15 cellular contexts compared by ENCODE assay signal in the genomic region with DNA sequence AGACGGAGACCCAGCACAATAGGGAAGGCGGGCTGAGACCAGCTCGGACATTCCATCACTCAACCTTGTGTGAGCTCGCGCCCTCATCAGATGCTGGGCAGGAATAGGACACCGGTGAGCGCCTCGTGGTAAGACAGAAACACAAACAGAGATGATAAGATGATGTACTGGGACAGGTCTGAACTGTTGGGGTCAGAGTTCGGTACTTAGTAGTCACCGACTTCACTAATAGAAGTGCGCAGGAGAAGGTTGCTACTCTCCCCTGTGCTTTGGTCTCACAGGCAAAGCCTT.
A peak's percentile ranks its signal among the peaks of the same experiment; 100 is the strongest.
DNase-seq lines count a peak whose midpoint lies in the region; ATAC-seq, FAIRE-seq and TF ChIP-seq lines count a peak whose summit lies in the region.
"Had no signal": no experiment of that assay in that cellular context is flagged by ENCODE, and none has a peak within 500 bp of the region (broad histone marks: within the 10 kb centered on the region; RNA-seq: fewer than 3 reads in every experiment).

No MANE protein-coding gene starts in this region.

- H3K27me3 Mint-ChIP-seq in Caco-2 (ENCODE audit: insufficient read depth, unreplicated experiment) (peaks cover 22% of the 10 kb centered on the region), neural crest cell (ENCODE audit: low read depth) (peaks cover 73% of the 10 kb centered on the region)

- H3K9me3 ChIP-seq in Caco-2 (no peaks in the 10 kb centered on the region), Panc1 (ENCODE audit: control insufficient read depth, insufficient read depth, low read depth, low read length) (no peaks in the 10 kb centered on the region)

- POLR2A ChIA-PET in Caco-2 (lab: Charles Lee) = no interaction called here
- POLR2A ChIA-PET in Panc1 (lab: Charles Lee) = interaction anchor here (0.7 kb wide), 1 partner anchor 13 kb away, joined by 3 read pairs; no protein-coding TSS in a partner anchor

- H3K27ac Mint-ChIP-seq in Caco-2 (ENCODE audit: unreplicated experiment) = no peak overlapping the region
- no peak overlapping the region for H3K27ac Mint-ChIP-seq in neural crest cell (ENCODE audit: unreplicated experiment)
- H3K27ac Mint-ChIP-seq: activated naive CD4-positive, alpha-beta T cell treated with anti-CD3 and anti-CD28 coated beads, Interleukin-2, amount 10 ng/mL, durations not matched to agents 7 days and 5 days; CD4-positive, alpha-beta memory T cell had no signal

- H3K36me3 Mint-ChIP-seq in Caco-2 (ENCODE audit: insufficient read depth, unreplicated experiment) = no peaks in the 10 kb centered on the region
- H3K36me3 Mint-ChIP-seq in neural crest cell (ENCODE audit: low read depth) = no peaks in the 10 kb centered on the region
- H3K36me3 Mint-ChIP-seq: activated naive CD4-positive, alpha-beta T cell treated with anti-CD3 and anti-CD28 coated beads, Interleukin-2, amount 10 ng/mL, durations not matched to agents 7 days and 5 days; CD4-positive, alpha-beta memory T cell had no signal

- H3K9me3 Mint-ChIP-seq in Caco-2 (ENCODE audit: unreplicated experiment) = no peaks in the 10 kb centered on the region
- no peaks in the 10 kb centered on the region for H3K9me3 Mint-ChIP-seq in neural crest cell
- H3K9me3 Mint-ChIP-seq: activated naive CD4-positive, alpha-beta T cell treated with anti-CD3 and anti-CD28 coated beads, Interleukin-2, amount 10 ng/mL, durations not matched to agents 7 days and 5 days had no signal

- TF ChIP-seq CTCF in Caco-2 (IDR thresholded peaks at IDR 0.05; ENCODE audit: insufficient read depth in 1 of 2, low read depth in 1 of 2, low read length in 1 of 2, severe bottlenecking in 1 of 2, unreplicated experiment in 1 of 2) (no peak), Panc1 (IDR thresholded peaks at IDR 0.05) (no peak), fibroblast of pulmonary artery (IDR thresholded peaks at IDR 0.05; ENCODE audit: low read length, missing control alignments) (no peak), neural crest cell (conservative IDR thresholded peaks at IDR 0.05) (no peak)

- no peak overlapping the region for H3K4me3 ChIP-seq in Caco-2 (ENCODE audit: low read depth, low read length)
- peak overlapping the region in 1 of 2 experiments; percentile 38; a peak in 1 of 4 replicates for H3K4me3 ChIP-seq in Panc1 (ENCODE audit: low read depth in 2 of 2, low read length in 2 of 2)
- H3K4me3 ChIP-seq in fibroblast of pulmonary artery (replicated peaks; ENCODE audit: low read depth, low read length) = peak overlapping the region; percentile 59

- no TSS peak for BruUV-seq in Caco-2 (replicated peaks; lab: Mats Ljungman, UMichigan)
- no TSS peak for BruUV-seq in Panc1 (replicated peaks; lab: Mats Ljungman, UMichigan)

- FAIRE-seq in GM12891 (lab: Jason Lieb, UNC) = no peak
- FAIRE-seq: islet of Langerhans had no signal

- ATAC-seq in Panc1 = 0 out of 2 replicates have a peak, but pooled peaks have one; percentile 18
- no peak for ATAC-seq in GM21737 (IDR thresholded peaks at IDR 0.05; ENCODE audit: unreplicated experiment)

- H3K4me1 ChIP-seq in Caco-2 (no peaks in the 10 kb centered on the region), Panc1 (ENCODE audit: control insufficient read depth, insufficient read depth, low read length) (no peaks in the 10 kb centered on the region)

- intact Hi-C loops in Caco-2 (cut with micrococcal nuclease; ENCODE audit: unreplicated experiment) (no loop called here), Panc1 (cut with micrococcal nuclease; ENCODE audit: unreplicated experiment) (no loop called here)

- H3K27me3 ChIP-seq in Caco-2 (replicated peaks; ENCODE audit: control insufficient read depth, insufficient read depth, low read length) = no peaks in the 10 kb centered on the region
- H3K27me3 ChIP-seq in Panc1 (ENCODE audit: control insufficient read depth, insufficient read depth, low read length) = peaks cover 21% of the 10 kb centered on the region

- CTCF ChIA-PET in Caco-2 (lab: Charles Lee) (no interaction called here), Panc1 (lab: Charles Lee) (no interaction called here)

- H3K4me3 Mint-ChIP-seq in Caco-2 (ENCODE audit: unreplicated experiment) = peak overlapping the region; percentile 34
- peak overlapping the region; percentile 69 for H3K4me3 Mint-ChIP-seq in neural crest cell
- H3K4me3 Mint-ChIP-seq: activated naive CD4-positive, alpha-beta T cell treated with anti-CD3 and anti-CD28 coated beads, Interleukin-2, amount 10 ng/mL, durations not matched to agents 7 days and 5 days had no signal

- no peaks in the 10 kb centered on the region for H3K4me1 Mint-ChIP-seq in Caco-2 (ENCODE audit: low read depth, unreplicated experiment)
- H3K4me1 Mint-ChIP-seq in neural crest cell = peaks cover 4% of the 10 kb centered on the region
- H3K4me1 Mint-ChIP-seq: activated naive CD4-positive, alpha-beta T cell treated with anti-CD3 and anti-CD28 coated beads, Interleukin-2, amount 10 ng/mL, durations not matched to agents 7 days and 5 days had no signal

- DNase-seq in Caco-2 (no peak), Panc1 (ENCODE audit: low read depth, low spot score) (no peak), fibroblast of pulmonary artery (ENCODE audit: low read depth) (no peak), neural crest cell (ENCODE audit: low read depth, low spot score) (no peak), NCI-H2227 (lab: John Stamatoyannopoulos, UW; ENCODE audit: unreplicated experiment) (no peak), GM12891 (ENCODE audit: insufficient read length, low spot score) (no peak)
- DNase-seq in activated CD8-positive, alpha-beta memory T cell treated with anti-CD3 and anti-CD28 coated beads, Interleukin-2, amount 50 U/mL, for 48 hours = no peak
- DNase-seq: activated CD4-positive, alpha-beta T cell treated with anti-CD3 and anti-CD28 coated beads, Interleukin-2, amount 50 U/mL, for 1 hour; activated naive CD4-positive, alpha-beta T cell treated with anti-CD3 and anti-CD28 coated beads, Interleukin-2, amount 10 ng/mL, durations not matched to agents 7 days and 5 days; CD4-positive, alpha-beta memory T cell; NCI-H774; occipital lobe; stimulated activated CD4-positive, alpha-beta T cell treated with anti-CD3 and anti-CD28 coated beads, Interleukin-4, amount 100 ng/mL, for 4 hours had no signal

- H3K27ac ChIP-seq in Panc1 (ENCODE audit: low read length) = no peak overlapping the region

- no peak for TF ChIP-seq POLR2A in GM12891 (IDR thresholded peaks at IDR 0.05; ENCODE audit: low read depth, low read length)

- in situ Hi-C loops in Panc1 (cut with HindIII; ENCODE audit: low pct_unique_long_range_greater_than_20kb, low sequenced_read_pairs) = no loop called here

- H3K36me3 ChIP-seq in Caco-2 (ENCODE audit: control insufficient read depth, insufficient read depth, low read length) = no peaks in the 10 kb centered on the region
- no peaks in the 10 kb centered on the region for H3K36me3 ChIP-seq in Panc1 (ENCODE audit: control insufficient read depth, insufficient read depth, low read length)

TF ChIP-seq in GM12891, 5 proteins besides CTCF, POLR2A, EP300 and RAD21:
- no peak for TF ChIP-seq TAF1 (IDR thresholded peaks at IDR 0.05; ENCODE audit: low read depth, low read length)
- no peak for TF ChIP-seq PAX5 (IDR thresholded peaks at IDR 0.05; ENCODE audit: insufficient read depth, low read length, severe bottlenecking)
- no peak for TF ChIP-seq POLR2AphosphoS5 (IDR thresholded peaks at IDR 0.05; ENCODE audit: low read depth, low read length)
- TF ChIP-seq POU2F2 (IDR thresholded peaks at IDR 0.05; ENCODE audit: low read depth, low read length) = no peak
- TF ChIP-seq SPI1 (IDR thresholded peaks at IDR 0.05; ENCODE audit: low read depth, low read length) = no peak
